In the genomic region with DNA sequence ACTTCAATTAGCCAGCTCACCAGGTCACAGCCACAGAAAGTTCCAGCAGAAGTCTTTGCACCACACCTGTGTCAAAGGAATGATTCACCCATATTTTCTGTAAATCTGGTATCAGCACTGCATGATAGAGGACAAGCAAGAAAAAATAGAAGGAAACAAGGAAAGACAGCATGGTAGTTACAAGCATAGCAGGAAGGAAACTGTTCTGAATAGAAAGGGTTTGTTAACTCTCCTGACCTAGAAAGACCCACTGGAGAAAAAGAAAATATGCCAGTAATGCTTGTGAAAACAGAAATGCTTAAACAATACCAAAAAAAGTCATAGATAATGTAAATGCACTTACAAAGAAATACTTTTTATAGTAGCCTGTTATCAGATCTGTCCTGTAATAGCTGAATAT, we compare ENCODE assay signal across 21 cellular contexts. TPM values are rescaled to one million over a fixed set of nuclear protein-coding genes. Genes with fewer than 3 reads are reported as not detected.
DNase-seq lines count a peak whose midpoint lies in the region; ATAC-seq and TF ChIP-seq lines count a peak whose summit lies in the region.
"Had no signal": no experiment of that assay in that cellular context is flagged by ENCODE, and none has a peak within 500 bp of the region (broad histone marks: within the 10 kb centered on the region; RNA-seq: fewer than 3 reads in every experiment).

No MANE protein-coding gene starts in this region.

- no peak overlapping the region for H3K4me3 ChIP-seq in cardiac muscle cell
- H3K4me3 ChIP-seq: BLaER1 treated with 17β-estradiol and CSF1 and Interleukin-3, amounts not matched to agents 10 nM and 100 nM had no signal

- H3K27ac ChIP-seq in cardiac muscle cell: peak overlapping the region; percentile 51
- H3K27ac ChIP-seq: BLaER1 treated with 17β-estradiol and CSF1 and Interleukin-3, amounts not matched to agents 10 nM and 100 nM; HL-60 had no signal

- no peaks in the 10 kb centered on the region for H3K36me3 ChIP-seq in cardiac muscle cell

- no peaks in the 10 kb centered on the region for H3K9me3 ChIP-seq in cardiac muscle cell (ENCODE audit: low read depth)
- H3K9me3 ChIP-seq: BLaER1 treated with 17β-estradiol and CSF1 and Interleukin-3, amounts not matched to agents 10 nM and 100 nM had no signal

- no peak for TF ChIP-seq CTCF in cardiac muscle cell (IDR thresholded peaks at IDR 0.05; ENCODE audit: low read depth, low read length)

- intact Hi-C loops in left cardiac atrium (cut with DNase I): no loop called here

- H3K4me1 ChIP-seq in cardiac muscle cell (ENCODE audit: low read depth): peaks cover 13% of the 10 kb centered on the region
- H3K4me1 ChIP-seq: BLaER1 treated with 17β-estradiol and CSF1 and Interleukin-3, amounts not matched to agents 10 nM and 100 nM had no signal

- ATAC-seq in left cardiac atrium: no peak

- no peak for DNase-seq in cardiac muscle cell (ENCODE audit: low read depth in 1 of 2, low spot score in 1 of 2)
- no peak for DNase-seq in left cardiac atrium
- DNase-seq in dermis blood vessel endothelial cell: peak; percentile 43
- DNase-seq in kidney tubule cell (ENCODE audit: low spot score): peak; percentile 37
- no peak for DNase-seq in HK-2 (ENCODE audit: unreplicated experiment)
- no peak for DNase-seq in ecto neural progenitor cell (ENCODE audit: low spot score)
- DNase-seq in NCI-H2107 (lab: John Stamatoyannopoulos, UW): no peak
- DNase-seq in RKO (ENCODE audit: low spot score): no peak
- DNase-seq: CD8-positive, alpha-beta memory T cell; DMS79 treated with DMSO at 0.1 percent for 48 hours; HCEC 1CT; MV-4-11; NCI-H1417; NCI-H1930; NCI-H2171; NCI-H446 treated with DMSO at 0.1 percent for 48 hours; NK-92 treated with Interleukin-12 subunit alpha and Interleukin-12 subunit beta, amount 100 ng/mL, for 24 hours; OCI-M1; RPMI8226 had no signal

- H3K27me3 ChIP-seq in cardiac muscle cell: no peaks in the 10 kb centered on the region
- H3K27me3 ChIP-seq: BLaER1 treated with 17β-estradiol and CSF1 and Interleukin-3, amounts not matched to agents 10 nM and 100 nM had no signal

RNA-seq across cellular contexts. Expression of a gene that starts 40.8 kb away (rescaled TPM):
- total RNA-seq in cardiac muscle cell: 38.5 and 42.1 TPM in 2 replicates
- polyA plus RNA-seq in cardiac muscle cell: 23.5 and 35.0 TPM in 2 replicates
- total RNA-seq in left cardiac atrium: 10 to 100 TPM; 27.8 to 32.0 TPM
- 24.0 and 31.6 TPM in 2 replicates for total RNA-seq in dermis blood vessel endothelial cell

RNA-seq across cellular contexts. Expression of a gene that starts 50.5 kb away (rescaled TPM):
- total RNA-seq in cardiac muscle cell: 2.7 and 4.0 TPM in 2 replicates
- polyA plus RNA-seq in cardiac muscle cell: 7.9 and 8.5 TPM in 2 replicates
- 10 to 100 TPM; 11.2 to 13.3 TPM for total RNA-seq in left cardiac atrium
- 0.93 and 1.0 TPM in 2 replicates for total RNA-seq in dermis blood vessel endothelial cell

Comparison
In these comparisons a context has a peak if more than half of its experiments do, and no peak if none do; other contexts are left out.
1. DNase-seq: peak in dermis blood vessel endothelial cell (single experiment) and kidney tubule cell (single experiment); none in cardiac muscle cell (0 of 2), left cardiac atrium (single experiment), HK-2 (single experiment), ecto neural progenitor cell (single experiment), NCI-H2107 (single experiment) and RKO (single experiment).